In the genomic region with DNA sequence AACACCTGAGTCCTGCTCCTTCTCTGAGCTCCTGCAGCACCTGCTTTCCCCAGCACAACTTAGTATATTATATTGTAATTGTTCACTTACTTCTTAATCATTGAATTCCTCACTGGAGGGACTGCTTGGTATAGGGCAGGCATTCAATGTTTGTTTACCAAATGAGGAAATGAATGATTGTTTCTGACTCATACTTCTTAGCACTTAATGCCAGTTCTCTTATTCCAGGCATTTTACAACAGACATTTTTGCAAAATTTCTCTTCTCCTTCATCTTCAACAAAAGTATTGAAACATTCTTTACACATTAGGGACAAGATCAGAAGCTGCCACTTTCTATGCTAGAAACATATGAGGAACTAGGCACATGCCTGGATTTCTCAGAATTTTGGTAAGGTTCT, we compare ENCODE assay signal across 17 cellular contexts.
A peak's percentile ranks its signal among the peaks of the same experiment; 100 is the strongest.
DNase-seq lines count a peak whose midpoint lies in the region; ATAC-seq and TF ChIP-seq lines count a peak whose summit lies in the region.
"Had no signal": no experiment of that assay in that cellular context is flagged by ENCODE, and none has a peak within 500 bp of the region (broad histone marks: within the 10 kb centered on the region; RNA-seq: fewer than 3 reads in every experiment).

No MANE protein-coding gene starts in this region.

- H3K4me1 ChIP-seq in mesenchymal stem cell (ENCODE audit: control insufficient read depth, insufficient read depth, low read depth, low read length) (peaks cover 4% of the 10 kb centered on the region), left ventricle myocardium inferior (no peaks in the 10 kb centered on the region)
- H3K4me1 ChIP-seq: SJCRH30 had no signal

- H3K27ac ChIP-seq in mesenchymal stem cell (ENCODE audit: low read length, poor library complexity, severe bottlenecking) (peak overlapping the region; percentile 47), left ventricle myocardium inferior (replicated peaks) (no peak overlapping the region)
- H3K27ac ChIP-seq: coronary artery, sigmoid colon, SJCRH30, VCaP had no signal

- H3K79me1 ChIP-seq in mesenchymal stem cell (replicated peaks; ENCODE audit: low read length, poor library complexity, severe bottlenecking) = no peaks in the 10 kb centered on the region

- no peak overlapping the region for H2AFZ ChIP-seq in mesenchymal stem cell (ENCODE audit: low read depth, low read length)

- H3K4me3 ChIP-seq in choroid plexus epithelial cell (ENCODE audit: low read depth, low read length) (no peak overlapping the region), mesenchymal stem cell (ENCODE audit: insufficient read depth in 1 of 2, low read depth in 1 of 2, low read length in 2 of 2) (peak overlapping the region in 1 of 2 experiments; percentile 40), left ventricle myocardium inferior (no peak overlapping the region)
- H3K4me3 ChIP-seq: coronary artery, sigmoid colon, SJCRH30 had no signal

- H2AK5ac ChIP-seq in mesenchymal stem cell (ENCODE audit: low read length, severe bottlenecking) = no peak overlapping the region

- H2BK12ac ChIP-seq in mesenchymal stem cell (ENCODE audit: low read length in 2 of 2) = no peak overlapping the region

- no peak overlapping the region for H2BK120ac ChIP-seq in mesenchymal stem cell (ENCODE audit: low read depth, low read length)

- H2BK5ac ChIP-seq in mesenchymal stem cell (ENCODE audit: low read depth, low read length, poor library complexity, severe bottlenecking) = no peak overlapping the region

- H3K18ac ChIP-seq in mesenchymal stem cell (ENCODE audit: low read depth in 1 of 2, low read length in 2 of 2) = no peak overlapping the region

- H3K36me3 ChIP-seq in mesenchymal stem cell (ENCODE audit: control insufficient read depth in 1 of 2, insufficient read depth in 2 of 2, low read depth in 1 of 2, low read length in 2 of 2) (no peaks in the 10 kb centered on the region), left ventricle myocardium inferior (no peaks in the 10 kb centered on the region)
- H3K36me3 ChIP-seq: sigmoid colon, SJCRH30 had no signal

- no peak overlapping the region for H2BK15ac ChIP-seq in mesenchymal stem cell (ENCODE audit: low read depth, poor library complexity, severe bottlenecking)

- TF ChIP-seq CTCF in choroid plexus epithelial cell (conservative IDR thresholded peaks at IDR 0.05; ENCODE audit: low read depth, low read length) (no peak), left ventricle myocardium inferior (IDR thresholded peaks at IDR 0.05; ENCODE audit: borderline replicate concordance) (no peak)

- H3K9ac ChIP-seq in mesenchymal stem cell (ENCODE audit: low read length) = peak overlapping the region; percentile 20

- H3K27me3 ChIP-seq in mesenchymal stem cell (ENCODE audit: control insufficient read depth in 1 of 2, insufficient read depth in 1 of 2, low read length in 2 of 2) = no peaks in the 10 kb centered on the region
- H3K27me3 ChIP-seq in left ventricle myocardium inferior (ENCODE audit: low read depth) = no peaks in the 10 kb centered on the region
- H3K27me3 ChIP-seq: sigmoid colon, SJCRH30 had no signal

- peak; percentile 24 for DNase-seq in DMS53 treated with DMSO at 0.1 percent for 48 hours (lab: John Stamatoyannopoulos, UW; ENCODE audit: unreplicated experiment)
- peak; percentile 70 for DNase-seq in NCI-H226
- peak; percentile 65 for DNase-seq in choroid plexus epithelial cell (ENCODE audit: low read depth)
- DNase-seq in mesenchymal stem cell = peak; percentile 69
- no peak for DNase-seq in left ventricle myocardium inferior
- DNase-seq in DMS 273 (lab: John Stamatoyannopoulos, UW; ENCODE audit: unreplicated experiment) = no peak
- DNase-seq in Ammon's horn (ENCODE audit: low spot score) = no peak
- DNase-seq: C1 segment of cervical spinal cord; GF-D8; naive thymus-derived CD4-positive, alpha-beta T cell; NCI-H774; sigmoid colon; SJCRH30 had no signal

- H3K14ac ChIP-seq in mesenchymal stem cell (ENCODE audit: low read length in 2 of 2) = no peak overlapping the region

- intact Hi-C loops in left ventricle myocardium inferior (cut with micrococcal nuclease) = no loop called here

- no peak overlapping the region for H3K4ac ChIP-seq in mesenchymal stem cell (ENCODE audit: low read depth in 1 of 2, low read length in 2 of 2)

- H3K23ac ChIP-seq in mesenchymal stem cell (ENCODE audit: low read length in 2 of 2) = no peak overlapping the region

- H4K91ac ChIP-seq in mesenchymal stem cell (ENCODE audit: low read length) = no peak overlapping the region

- H3K4me2 ChIP-seq in mesenchymal stem cell (ENCODE audit: low read length, poor library complexity, severe bottlenecking) = no peak overlapping the region

- no peak for ATAC-seq in GM21723 (IDR thresholded peaks at IDR 0.05; ENCODE audit: unreplicated experiment)
- ATAC-seq: activated naive CD4-positive, alpha-beta T cell treated with anti-CD3 and anti-CD28 coated beads, Interleukin-2, amount 50 U/mL, for 72 hours; naive thymus-derived CD4-positive, alpha-beta T cell had no signal

- no peak overlapping the region for H4K8ac ChIP-seq in mesenchymal stem cell (ENCODE audit: low read length)

- H3K9me3 ChIP-seq in mesenchymal stem cell (ENCODE audit: control insufficient read depth, low read length) = no peaks in the 10 kb centered on the region
- H3K9me3 ChIP-seq in left ventricle myocardium inferior (replicated peaks) = no peaks in the 10 kb centered on the region
- H3K9me3 ChIP-seq: sigmoid colon, SJCRH30 had no signal

Comparison
In these comparisons a context has a peak if more than half of its experiments do, and no peak if none do; other contexts are left out.
1. DNase-seq: peak in DMS53 treated with DMSO at 0.1 percent for 48 hours (single experiment), NCI-H226 (single experiment), choroid plexus epithelial cell (single experiment) and mesenchymal stem cell (single experiment); none in left ventricle myocardium inferior (single experiment), DMS 273 (single experiment) and Ammon's horn (single experiment).